23 cellular contexts compared by ENCODE assay signal in the genomic region with DNA sequence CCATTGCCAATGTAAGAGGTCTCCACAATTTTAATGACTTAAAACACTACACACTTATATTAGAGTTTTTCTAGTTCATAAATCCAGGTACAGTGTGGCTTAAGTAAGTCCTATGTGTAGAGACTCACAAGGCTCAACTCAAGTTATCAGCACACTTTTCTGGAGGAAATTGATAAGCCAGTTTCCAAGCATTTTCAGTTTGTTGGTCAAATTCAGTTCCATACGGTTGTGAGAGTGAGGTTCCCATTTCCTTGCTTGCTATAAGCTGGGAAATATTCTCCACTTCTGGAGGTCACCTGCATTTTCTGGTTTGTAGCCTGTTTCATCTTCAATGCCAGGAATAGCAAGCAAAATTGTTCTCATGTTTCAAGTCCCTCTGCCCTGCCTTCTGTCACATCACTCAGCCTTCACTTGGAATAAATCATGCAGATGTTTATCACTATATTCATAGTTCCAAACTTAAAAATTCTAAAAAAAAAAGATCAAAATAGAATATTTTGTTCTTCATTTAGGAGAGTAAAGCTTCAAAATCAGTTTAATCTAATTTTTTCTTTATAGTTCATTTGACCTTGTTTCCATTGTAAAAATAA.
"Had no signal": no experiment of that assay in that cellular context is flagged by ENCODE, and none has a peak within 500 bp of the region (broad histone marks: within the 10 kb centered on the region; RNA-seq: fewer than 3 reads in every experiment).

No MANE protein-coding gene starts in this region.

- H3K9me3 ChIP-seq: prostate gland, right lobe of liver, testis, upper lobe of right lung, vagina had no signal

- H3K79me2 ChIP-seq: parathyroid adenoma had no signal

- ATAC-seq: esophagus mucosa; heart left ventricle; left colon; left ventricle myocardium superior; naive thymus-derived CD4-positive, alpha-beta T cell; right lobe of liver; stimulated activated memory B cell treated with anti-CD40 and anti-IgM and Interleukin-4, amounts not matched to agents 10 μg/mL and 1 μg/mL and 100 μg/mL, for 72 hours; upper lobe of right lung had no signal

- H3K36me3 Mint-ChIP-seq: naive thymus-derived CD4-positive, alpha-beta T cell; stimulated activated memory B cell treated with anti-CD40 and anti-IgM and Interleukin-4, amounts not matched to agents 10 μg/mL and 1 μg/mL and 100 μg/mL, for 72 hours had no signal

- H3K27me3 ChIP-seq: heart left ventricle, right lobe of liver, spleen, testis, tibial nerve, upper lobe of right lung, vagina had no signal

- H3K4me3 ChIP-seq: heart left ventricle, lung, prostate gland, right lobe of liver, spleen, testis, tibial nerve, upper lobe of right lung, vagina had no signal

- H2AFZ ChIP-seq: parathyroid adenoma had no signal

- DNase-seq: effector memory CD4-positive, alpha-beta T cell; heart left ventricle; hippocampal formation; left colon; left ventricle myocardium superior; mesenchymal stem cell; naive thymus-derived CD4-positive, alpha-beta T cell; nephron progenitor cell; right lobe of liver; spleen; stimulated activated CD4-positive, alpha-beta T cell treated with anti-CD3 and anti-CD28 coated beads, Interleukin-15, amount 100 ng/mL, for 24 hours; stimulated activated CD4-positive, alpha-beta T cell treated with anti-CD3 and anti-CD28 coated beads, Interleukin-1b, Interleukin-23, amount 100 ng/mL, for 48 hours; stimulated activated CD4-positive, alpha-beta T cell treated with anti-CD3 and anti-CD28 coated beads, Interleukin-4, amount 100 ng/mL, for 24 hours; testis; upper lobe of right lung had no signal

- H3K27ac ChIP-seq: heart left ventricle, parathyroid adenoma, prostate gland, right lobe of liver, spleen, testis, tibial nerve, upper lobe of right lung, vagina had no signal

- H3K27me3 Mint-ChIP-seq: naive thymus-derived CD4-positive, alpha-beta T cell; stimulated activated memory B cell treated with anti-CD40 and anti-IgM and Interleukin-4, amounts not matched to agents 10 μg/mL and 1 μg/mL and 100 μg/mL, for 72 hours; stimulated activated naive CD8-positive, alpha-beta T cell treated with anti-CD3 and anti-CD28 coated beads, Interleukin-15, Interleukin-2, amounts not matched to agents 100 ng/mL and 50 ng/mL, for 24 hours had no signal

- H3K4me1 ChIP-seq: heart left ventricle, parathyroid adenoma, prostate gland, right lobe of liver, spleen, testis, tibial nerve, upper lobe of right lung, vagina had no signal

- H3K36me3 ChIP-seq: heart left ventricle, prostate gland, right lobe of liver, spleen, tibial nerve, upper lobe of right lung, vagina had no signal

- H3K27ac Mint-ChIP-seq: naive thymus-derived CD4-positive, alpha-beta T cell; nephron progenitor cell; stimulated activated memory B cell treated with anti-CD40 and anti-IgM and Interleukin-4, amounts not matched to agents 10 μg/mL and 1 μg/mL and 100 μg/mL, for 72 hours; stimulated activated naive CD8-positive, alpha-beta T cell treated with anti-CD3 and anti-CD28 coated beads, Interleukin-15, Interleukin-2, amounts not matched to agents 100 ng/mL and 50 ng/mL, for 24 hours had no signal

- H3K4me3 Mint-ChIP-seq: naive thymus-derived CD4-positive, alpha-beta T cell; nephron progenitor cell; stimulated activated memory B cell treated with anti-CD40 and anti-IgM and Interleukin-4, amounts not matched to agents 10 μg/mL and 1 μg/mL and 100 μg/mL, for 72 hours; stimulated activated naive CD8-positive, alpha-beta T cell treated with anti-CD3 and anti-CD28 coated beads, Interleukin-15, Interleukin-2, amounts not matched to agents 100 ng/mL and 50 ng/mL, for 24 hours had no signal

- H3K4me1 Mint-ChIP-seq: naive thymus-derived CD4-positive, alpha-beta T cell; stimulated activated memory B cell treated with anti-CD40 and anti-IgM and Interleukin-4, amounts not matched to agents 10 μg/mL and 1 μg/mL and 100 μg/mL, for 72 hours had no signal
